Comparison of ENCODE assay signal across 8 cellular contexts in the genomic region with DNA sequence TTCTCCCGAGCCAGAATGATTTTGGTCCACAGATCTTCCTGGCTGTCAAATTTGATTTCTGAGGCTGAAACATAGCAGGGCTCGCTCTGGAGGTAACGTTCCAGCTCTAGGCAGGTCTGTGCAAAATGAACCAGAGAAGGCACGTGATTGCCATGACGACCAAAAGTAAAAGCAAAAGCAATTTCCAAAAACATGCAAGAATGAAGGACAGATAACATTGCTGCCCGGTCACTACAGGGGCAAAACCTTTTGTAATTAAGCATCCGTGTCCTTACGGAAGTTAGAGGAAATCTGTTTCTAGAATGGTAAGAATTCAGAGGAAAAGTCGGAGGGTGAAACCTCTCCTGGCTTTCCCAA. TPM values are rescaled to one million over a fixed set of nuclear protein-coding genes. Genes with fewer than 3 reads are reported as not detected.
DNase-seq lines count a peak whose midpoint lies in the region; TF ChIP-seq lines count a peak whose summit lies in the region.

No MANE protein-coding gene starts in this region.

- H3K4me3 Mint-ChIP-seq in mesothelial cell of epicardium = peak overlapping the region; percentile 86

- peak overlapping the region; percentile 97 for H3K27ac ChIP-seq in brain microvascular endothelial cell

- POLR2A ChIA-PET in AG04449 (lab: Yijun Ruan, JAX) = interaction anchor here (0.8 to 2.4 kb wide), 6 partner anchors 43 to 982 kb away, joined by 3 to 18 read pairs (median 4); no protein-coding TSS in a partner anchor

- peaks cover 74% of the 10 kb centered on the region for H3K36me3 ChIP-seq in brain microvascular endothelial cell (replicated peaks)

- H3K4me1 Mint-ChIP-seq in mesothelial cell of epicardium = peaks cover 62% of the 10 kb centered on the region

- CTCF ChIA-PET in AG04449 (lab: Yijun Ruan, JAX) = interaction anchor here (0.8 to 1.8 kb wide), 7 partner anchors 98 to 587 kb away, joined by 3 to 8 read pairs (median 4); no protein-coding TSS in a partner anchor

- no peaks in the 10 kb centered on the region for H3K27me3 Mint-ChIP-seq in mesothelial cell of epicardium (ENCODE audit: low read depth)

- no peaks in the 10 kb centered on the region for H3K9me3 Mint-ChIP-seq in mesothelial cell of epicardium

- DNase-seq in AG04449 (ENCODE audit: low read depth, low spot score) (no peak), LHCN-M2 (ENCODE audit: low read depth) (peak; percentile 53), brain microvascular endothelial cell (peak; percentile 60), mesothelial cell of epicardium (ENCODE audit: low spot score in 2 of 2, unreplicated experiment in 2 of 2) (no peak), NCI-H345 treated with DMSO at 0.1 percent for 48 hours (lab: John Stamatoyannopoulos, UW; ENCODE audit: unreplicated experiment) (no peak), HUDEP-2 (lab: John Stamatoyannopoulos, UW; ENCODE audit: unreplicated experiment in 76 of 76) (no peak), HPDE6-E6E7 (ENCODE audit: extremely low spot score) (no peak), NCI-H2196 (lab: John Stamatoyannopoulos, UW; ENCODE audit: unreplicated experiment) (no peak)

- H3K27me3 ChIP-seq in brain microvascular endothelial cell (replicated peaks) = no peaks in the 10 kb centered on the region

- H3K36me3 Mint-ChIP-seq in mesothelial cell of epicardium = peaks cover 40% of the 10 kb centered on the region

- peak overlapping the region; percentile 94 for H3K4me3 ChIP-seq in AG04449 (ENCODE audit: low read depth, low read length)
- H3K4me3 ChIP-seq in brain microvascular endothelial cell (ENCODE audit: low read depth, low read length) = peak overlapping the region; percentile 98

- TF ChIP-seq CTCF in AG04449 (IDR thresholded peaks at IDR 0.05; ENCODE audit: insufficient read depth, low read length, missing control alignments) (no peak), brain microvascular endothelial cell (IDR thresholded peaks at IDR 0.05; ENCODE audit: low read depth, low read length, missing control alignments) (no peak), mesothelial cell of epicardium (IDR thresholded peaks at IDR 0.05; ENCODE audit: unreplicated experiment) (no peak)

- peak overlapping the region; percentile 99 for H3K27ac Mint-ChIP-seq in mesothelial cell of epicardium

- in situ Hi-C loops in brain microvascular endothelial cell (cut with HindIII; ENCODE audit: low pct_ligation_motif_present, low sequenced_read_pairs) = no loop called here

RNA-seq across cellular contexts. Expression of a gene that starts 2.9 kb away (rescaled TPM):
- total RNA-seq in LHCN-M2 (2014; rRNA removed) (30.7 and 35.9 TPM in 2 replicates), mesothelial cell of epicardium (99.1 to 117 TPM (median 106 TPM) in 3 replicates)
- 48.4 TPM for polyA plus RNA-seq in LHCN-M2 (2012)

Comparison
In these comparisons a context has a peak if more than half of its experiments do, and no peak if none do; other contexts are left out.
1. DNase-seq: peak in LHCN-M2 (single experiment) and brain microvascular endothelial cell (single experiment); none in AG04449 (single experiment), mesothelial cell of epicardium (0 of 2), NCI-H345 treated with DMSO at 0.1 percent for 48 hours (single experiment), HUDEP-2 (0 of 76), HPDE6-E6E7 (single experiment) and NCI-H2196 (single experiment).